24 cellular contexts compared by ENCODE assay signal in the genomic region with DNA sequence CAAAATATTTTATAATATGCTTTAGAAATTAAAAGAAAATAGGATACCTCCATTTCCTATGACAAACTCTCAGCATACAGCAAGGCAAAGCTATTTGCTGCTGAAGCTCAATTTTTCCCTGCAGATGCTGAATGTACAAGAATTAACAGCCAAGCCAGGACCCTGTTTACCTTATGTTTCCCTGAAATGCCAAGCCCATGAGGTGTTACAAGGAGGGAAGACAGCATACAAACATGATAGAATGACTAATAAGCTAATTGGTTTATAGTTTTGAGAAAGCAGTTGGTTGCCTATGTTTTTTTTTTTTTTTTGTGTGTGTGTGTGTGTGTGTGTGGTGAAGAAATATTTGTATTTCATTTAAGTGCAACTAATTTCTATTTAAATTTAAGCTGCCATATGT.
"Had no signal": no experiment of that assay in that cellular context is flagged by ENCODE, and none has a peak within 500 bp of the region (broad histone marks: within the 10 kb centered on the region; RNA-seq: fewer than 3 reads in every experiment).

No MANE protein-coding gene starts in this region.

- H3K9me3 ChIP-seq: colonic mucosa, gastrocnemius medialis, mucosa of descending colon, prostate gland, sigmoid colon, stomach, thyroid gland had no signal

- H3K27ac ChIP-seq: colonic mucosa, gastrocnemius medialis, prostate gland, sigmoid colon, stomach, thyroid gland had no signal

- H3K27ac Mint-ChIP-seq: dendritic cell treated with granulocyte-macrophage colony-stimulating factor and Interleukin-4, amounts not matched to agents 40 ng/mL and 50 ng/mL, for 4 days; memory B cell; mesothelial cell of epicardium; naive B cell; nephron; stimulated activated effector memory CD8-positive, alpha-beta T cell treated with anti-CD3 and anti-CD28 coated beads, Interleukin-12 subunit alpha, Interleukin-12 subunit beta, amount 100 ng/mL, for 72 hours had no signal

- ATAC-seq: gastrocnemius medialis; left lobe of liver; mucosa of descending colon; right cardiac atrium; stimulated activated effector memory CD8-positive, alpha-beta T cell treated with anti-CD3 and anti-CD28 coated beads, Interleukin-12 subunit alpha, Interleukin-12 subunit beta, amount 100 ng/mL, for 72 hours had no signal

- H3K4me1 ChIP-seq: colonic mucosa, gastrocnemius medialis, prostate gland, sigmoid colon, stomach, thyroid gland had no signal

- H3K36me3 Mint-ChIP-seq: memory B cell; mesothelial cell of epicardium; naive B cell; stimulated activated effector memory CD8-positive, alpha-beta T cell treated with anti-CD3 and anti-CD28 coated beads, Interleukin-12 subunit alpha, Interleukin-12 subunit beta, amount 100 ng/mL, for 72 hours had no signal

- H3K4me3 Mint-ChIP-seq: dendritic cell treated with granulocyte-macrophage colony-stimulating factor and Interleukin-4, amounts not matched to agents 40 ng/mL and 50 ng/mL, for 4 days; memory B cell; mesothelial cell of epicardium; naive B cell; nephron; stimulated activated effector memory CD8-positive, alpha-beta T cell treated with anti-CD3 and anti-CD28 coated beads, Interleukin-12 subunit alpha, Interleukin-12 subunit beta, amount 100 ng/mL, for 72 hours had no signal

- H3K4me1 Mint-ChIP-seq: memory B cell; mesothelial cell of epicardium; naive B cell; nephron; stimulated activated effector memory CD8-positive, alpha-beta T cell treated with anti-CD3 and anti-CD28 coated beads, Interleukin-12 subunit alpha, Interleukin-12 subunit beta, amount 100 ng/mL, for 72 hours had no signal

- FAIRE-seq: keratinocyte had no signal

- H3K9me3 Mint-ChIP-seq: dendritic cell treated with granulocyte-macrophage colony-stimulating factor and Interleukin-4, amounts not matched to agents 40 ng/mL and 50 ng/mL, for 4 days; memory B cell; mesothelial cell of epicardium; naive B cell; nephron; stimulated activated effector memory CD8-positive, alpha-beta T cell treated with anti-CD3 and anti-CD28 coated beads, Interleukin-12 subunit alpha, Interleukin-12 subunit beta, amount 100 ng/mL, for 72 hours had no signal

- H3K36me3 ChIP-seq: colonic mucosa, gastrocnemius medialis, prostate gland, sigmoid colon, stomach, thyroid gland had no signal

- H3K27me3 ChIP-seq: colonic mucosa, gastrocnemius medialis, sigmoid colon, stomach, thyroid gland had no signal

- DNase-seq: colonic mucosa; effector memory CD4-positive, alpha-beta T cell; gastrocnemius medialis; head of caudate nucleus; mucosa of descending colon; naive B cell; nucleus accumbens; right cardiac atrium; sigmoid colon; stimulated activated CD4-positive, alpha-beta T cell treated with anti-CD3 and anti-CD28 coated beads, Interleukin-2, amount 100 ng/mL, for 24 hours; stimulated activated CD4-positive, alpha-beta T cell treated with anti-CD3 and anti-CD28 coated beads, Interleukin-4, amount 100 ng/mL, for 24 hours; stimulated activated naive CD4-positive, alpha-beta T cell treated with Interleukin-2 at 50 U/mL for 16 hours; stomach; thyroid gland; trophoblast cell had no signal

- H3K27me3 Mint-ChIP-seq: dendritic cell treated with granulocyte-macrophage colony-stimulating factor and Interleukin-4, amounts not matched to agents 40 ng/mL and 50 ng/mL, for 4 days; memory B cell; naive B cell had no signal

- H3K4me3 ChIP-seq: colonic mucosa, gastrocnemius medialis, lung, mucosa of descending colon, prostate gland, sigmoid colon, stomach, thyroid gland had no signal
